In genomic region chr15:82058026-82058425, GRCh38 we compare ENCODE assay signal across 28 cellular contexts. TPM values are rescaled to one million over a fixed set of nuclear protein-coding genes. Genes with fewer than 3 reads are reported as not detected.
DNase-seq lines count a peak whose midpoint lies in the region; ATAC-seq and TF ChIP-seq lines count a peak whose summit lies in the region.
"Had no signal": no experiment of that assay in that cellular context is flagged by ENCODE, and none has a peak within 500 bp of the region (broad histone marks: within the 10 kb centered on the region; RNA-seq: fewer than 3 reads in every experiment).

No MANE protein-coding gene starts in this region.

- H3K4me3 ChIP-seq in right cardiac atrium (ENCODE audit: low read length) (no peak overlapping the region), iPS-20b (ENCODE audit: low read length) (peak overlapping the region; percentile 67)
- H3K4me3 ChIP-seq: ascending aorta, coronary artery, HAP-1, lung, mucosa of descending colon, SK-N-MC, upper lobe of right lung had no signal

- 9% methylated on average over 14 of the region's 14 CpGs for WGBS in right cardiac atrium

- no peaks in the 10 kb centered on the region for H3K36me3 Mint-ChIP-seq in brain
- H3K36me3 Mint-ChIP-seq: CD4-positive, alpha-beta memory T cell; natural killer cell treated with Interleukin-12 subunit alpha and Interleukin-12 subunit beta and Interleukin-15 and Interleukin-18, amount 100 ng/mL, for 72 hours; stimulated activated naive B cell treated with anti-CD40 and anti-IgM and Interleukin-4, amounts not matched to agents 10 μg/mL and 1 μg/mL and 100 μg/mL, for 72 hours had no signal

- H3K4me1 Mint-ChIP-seq in brain: peaks cover 35% of the 10 kb centered on the region

- no peak overlapping the region for H3K27ac ChIP-seq in right cardiac atrium (ENCODE audit: low read length)
- no peak overlapping the region for H3K27ac ChIP-seq in iPS-20b (ENCODE audit: low read length)
- H3K27ac ChIP-seq: ascending aorta, coronary artery, epithelial cell of prostate, SK-N-MC, upper lobe of right lung had no signal

- peak; percentile 30 for DNase-seq in left ventricle myocardium superior
- DNase-seq in right cardiac atrium: no peak
- no peak for DNase-seq in activated gamma-delta T cell treated with Interleukin-2 at 50 U/mL for 16 hours
- DNase-seq in COLO829 (ENCODE audit: low spot score): no peak
- DNase-seq: 8988T; activated gamma-delta T cell; activated T-cell treated with anti-CD3 and anti-CD28 coated beads, Interleukin-2, amount 50 U/mL, for 4 hours; caudate nucleus; CD4-positive, alpha-beta memory T cell; effector CD8-positive, alpha-beta T cell; EL; kidney glomerular epithelial cell; mucosa of descending colon; NCI-H446 treated with DMSO at 0.1 percent for 48 hours; stimulated activated naive B cell treated with anti-CD40 and anti-IgM and Interleukin-4, amounts not matched to agents 10 μg/mL and 1 μg/mL and 100 μg/mL, for 72 hours; substantia nigra; upper lobe of right lung had no signal

- no peak for TF ChIP-seq CTCF in brain (conservative IDR thresholded peaks at IDR 0.05)

- no peaks in the 10 kb centered on the region for H3K9me3 Mint-ChIP-seq in brain
- H3K9me3 Mint-ChIP-seq: activated T-cell treated with anti-CD3 and anti-CD28 coated beads, Interleukin-2, amount 50 U/mL, for 4 hours; CD4-positive, alpha-beta memory T cell; natural killer cell treated with Interleukin-12 subunit alpha and Interleukin-12 subunit beta and Interleukin-15 and Interleukin-18, amount 100 ng/mL, for 72 hours; stimulated activated naive B cell treated with anti-CD40 and anti-IgM and Interleukin-4, amounts not matched to agents 10 μg/mL and 1 μg/mL and 100 μg/mL, for 72 hours had no signal

- peak overlapping the region; percentile 3 to 60 (median 14) for H3K4me3 Mint-ChIP-seq in brain
- H3K4me3 Mint-ChIP-seq: activated T-cell treated with anti-CD3 and anti-CD28 coated beads, Interleukin-2, amount 50 U/mL, for 4 hours; CD4-positive, alpha-beta memory T cell; natural killer cell treated with Interleukin-12 subunit alpha and Interleukin-12 subunit beta and Interleukin-15 and Interleukin-18, amount 100 ng/mL, for 72 hours; stimulated activated naive B cell treated with anti-CD40 and anti-IgM and Interleukin-4, amounts not matched to agents 10 μg/mL and 1 μg/mL and 100 μg/mL, for 72 hours had no signal

- H3K9ac ChIP-seq in iPS-20b (ENCODE audit: low read depth, low read length): no peak overlapping the region; the same call in 1 of the 2 replicates

- ATAC-seq in left ventricle myocardium superior (no peak), right cardiac atrium (no peak), HG03378 (IDR thresholded peaks at IDR 0.05; ENCODE audit: unreplicated experiment) (no peak), GM18517 (IDR thresholded peaks at IDR 0.05; ENCODE audit: unreplicated experiment) (no peak)
- ATAC-seq: activated T-cell treated with anti-CD3 and anti-CD28 coated beads, Interleukin-2, amount 50 U/mL, for 4 hours; mucosa of descending colon; stimulated activated naive B cell treated with anti-CD40 and anti-IgM and Interleukin-4, amounts not matched to agents 10 μg/mL and 1 μg/mL and 100 μg/mL, for 72 hours; upper lobe of right lung had no signal

- H3K9me3 ChIP-seq in right cardiac atrium (ENCODE audit: control insufficient read depth, low read length) (no peaks in the 10 kb centered on the region), iPS-20b (ENCODE audit: insufficient read depth, low read depth, low read length) (no peaks in the 10 kb centered on the region)
- H3K9me3 ChIP-seq: ascending aorta, HAP-1, mucosa of descending colon, upper lobe of right lung had no signal

- H3K36me3 ChIP-seq in iPS-20b (ENCODE audit: insufficient read depth, low read depth, low read length): no peaks in the 10 kb centered on the region
- H3K36me3 ChIP-seq: ascending aorta, HAP-1, upper lobe of right lung had no signal

- peak overlapping the region in 1 of 5 experiments; percentile 7 for H3K27ac Mint-ChIP-seq in brain
- H3K27ac Mint-ChIP-seq: CD4-positive, alpha-beta memory T cell; natural killer cell treated with Interleukin-12 subunit alpha and Interleukin-12 subunit beta and Interleukin-15 and Interleukin-18, amount 100 ng/mL, for 72 hours; stimulated activated naive B cell treated with anti-CD40 and anti-IgM and Interleukin-4, amounts not matched to agents 10 μg/mL and 1 μg/mL and 100 μg/mL, for 72 hours had no signal

- intact Hi-C loops in left ventricle myocardium superior (cut with micrococcal nuclease) (no loop called here), right cardiac atrium (cut with DNase I) (loop anchor here in 1 of 4 donors (10.0 kb wide), 1 partner anchor 583 kb away; no protein-coding TSS in a partner anchor)

- H3K27me3 Mint-ChIP-seq in brain: peaks cover 25% of the 10 kb centered on the region

- H3K4me1 ChIP-seq in right cardiac atrium (ENCODE audit: control insufficient read depth, insufficient read depth, low read length): no peaks in the 10 kb centered on the region
- H3K4me1 ChIP-seq in iPS-20b (ENCODE audit: insufficient read depth, low read length): peaks cover 23% of the 10 kb centered on the region
- H3K4me1 ChIP-seq: ascending aorta, HAP-1, upper lobe of right lung had no signal

- H3K27me3 ChIP-seq in right cardiac atrium (ENCODE audit: control insufficient read depth, insufficient read depth): no peaks in the 10 kb centered on the region
- H3K27me3 ChIP-seq in iPS-20b (ENCODE audit: insufficient read depth, low read length): peaks cover 73% of the 10 kb centered on the region
- H3K27me3 ChIP-seq: ascending aorta had no signal

RNA-seq across cellular contexts. Expression of gene MEX3B, which starts 12.2 kb away (rescaled TPM):
- 3.6 TPM for total RNA-seq in left ventricle myocardium superior
- 1 to 10 TPM; 2.0 to 3.0 (median 2.6) TPM for total RNA-seq in right cardiac atrium
- 1.3 TPM for polyA plus RNA-seq in right cardiac atrium
- polyA plus RNA-seq in brain (ENCODE audit: insufficient read depth, low read depth, low replicate concordance): 15.7 TPM
- polyA plus RNA-seq: CD4-positive, alpha-beta memory T cell had no signal
